ENCODE assay signal across 9 cellular contexts in the genomic region with DNA sequence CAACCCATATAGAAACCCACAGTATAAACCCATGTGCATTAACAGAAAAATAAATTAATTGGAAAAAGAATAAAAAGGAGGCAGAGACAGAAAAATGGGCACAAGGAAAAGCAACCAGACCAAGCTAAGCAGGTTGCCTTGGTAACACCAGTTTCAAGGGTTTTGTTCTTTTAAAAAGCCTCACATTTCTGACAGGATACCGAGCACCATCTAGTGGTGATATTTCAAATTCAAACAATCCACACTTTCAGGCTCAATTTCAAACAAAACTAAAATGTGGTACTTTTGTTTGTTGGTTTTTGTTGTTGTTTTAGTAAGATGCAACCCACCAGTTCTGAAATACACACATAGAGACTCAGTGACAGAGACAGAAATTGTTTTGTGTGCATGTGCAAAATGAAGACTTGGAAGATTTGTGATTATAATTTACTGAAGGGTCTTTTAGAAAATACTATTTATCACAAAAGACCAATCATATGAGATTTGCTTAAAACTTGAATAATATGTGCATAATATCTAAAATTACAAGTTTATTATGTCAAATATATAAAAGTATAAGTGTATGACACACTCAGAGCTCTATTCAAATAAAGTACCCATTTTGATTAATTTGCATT.
DNase-seq lines count a peak whose midpoint lies in the region; ATAC-seq and TF ChIP-seq lines count a peak whose summit lies in the region.
"Had no signal": no experiment of that assay in that cellular context is flagged by ENCODE, and none has a peak within 500 bp of the region (broad histone marks: within the 10 kb centered on the region; RNA-seq: fewer than 3 reads in every experiment).

No MANE protein-coding gene starts in this region.

- H3K27ac Mint-ChIP-seq in GM23338, result no peak overlapping the region

- CTCF ChIA-PET in PC-9 (lab: Charles Lee), result no interaction called here

- H3K4me2 ChIP-seq in GM23338 (no peak overlapping the region), PC-9 (no peak overlapping the region)
- H3K4me2 ChIP-seq: BLaER1 had no signal

- H3K79me2 ChIP-seq in GM23338 (replicated peaks; ENCODE audit: insufficient read depth), result no peaks in the 10 kb centered on the region
- no peaks in the 10 kb centered on the region for H3K79me2 ChIP-seq in PC-9 (ENCODE audit: low read depth)

- H3K4me1 ChIP-seq in GM23338 (ENCODE audit: insufficient read depth) (no peaks in the 10 kb centered on the region), PC-9 (replicated peaks; ENCODE audit: insufficient read depth) (no peaks in the 10 kb centered on the region), esophagus muscularis mucosa (no peaks in the 10 kb centered on the region), psoas muscle (no peaks in the 10 kb centered on the region)
- H3K4me1 ChIP-seq: BLaER1 had no signal

- intact Hi-C loops in PC-9 (cut with micrococcal nuclease; ENCODE audit: unreplicated experiment) (loop anchor here (10.0 kb wide), 1 partner anchor 363 kb away; no protein-coding TSS in a partner anchor), esophagus muscularis mucosa (cut with DNase I) (no loop called here), psoas muscle (cut with DNase I) (no loop called here)

- H3K4me3 Mint-ChIP-seq in GM23338, result no peak overlapping the region

- no peaks in the 10 kb centered on the region for H3K27me3 ChIP-seq in GM23338 (ENCODE audit: insufficient read depth)
- H3K27me3 ChIP-seq in PC-9 (ENCODE audit: insufficient read depth, low read depth), result no peaks in the 10 kb centered on the region
- H3K27me3 ChIP-seq in esophagus muscularis mucosa, result no peaks in the 10 kb centered on the region
- no peaks in the 10 kb centered on the region for H3K27me3 ChIP-seq in psoas muscle (ENCODE audit: insufficient read depth in 3 of 3, low read length in 2 of 3)
- H3K27me3 ChIP-seq: BLaER1 had no signal

- no peaks in the 10 kb centered on the region for H3K9me2 ChIP-seq in GM23338 (ENCODE audit: insufficient read depth)
- H3K9me2 ChIP-seq in PC-9 (ENCODE audit: insufficient read depth), result no peaks in the 10 kb centered on the region

- H3K27me3 Mint-ChIP-seq in GM23338 (ENCODE audit: insufficient read depth, low read depth, poor library complexity), result no peaks in the 10 kb centered on the region

- ATAC-seq in GM23338, result peak; percentile 46
- ATAC-seq in psoas muscle, result no peak

- H3K9me3 ChIP-seq in PC-9 (ENCODE audit: insufficient read depth, low read depth) (no peaks in the 10 kb centered on the region), esophagus muscularis mucosa (no peaks in the 10 kb centered on the region), psoas muscle (no peaks in the 10 kb centered on the region)
- H3K9me3 ChIP-seq: BLaER1 had no signal

- 0% methylated on average over 1 of the region's 1 CpG for WGBS in esophagus muscularis mucosa
- WGBS in psoas muscle, 3 donors, result 0 to 2% (median 0%) methylated on average over 1 of the region's 1 CpG

- TF ChIP-seq CTCF in GM23338 (conservative IDR thresholded peaks at IDR 0.05; ENCODE audit: low read depth in 2 of 2), result peak; percentile 77 to 86
- TF ChIP-seq CTCF in PC-9 (conservative IDR thresholded peaks at IDR 0.05), result peak; percentile 75
- TF ChIP-seq CTCF in esophagus muscularis mucosa (IDR thresholded peaks at IDR 0.05), result peak; percentile 37 to 62 (median 55)
- peak; percentile 27 for TF ChIP-seq CTCF in psoas muscle (IDR thresholded peaks at IDR 0.05)

- no peaks in the 10 kb centered on the region for H3K9me3 Mint-ChIP-seq in GM23338

- DNase-seq in NCI-H2081 (lab: John Stamatoyannopoulos, UW) (peak; percentile 70 to 72), NCI-H2081 treated with DMSO at 0.1 percent for 48 hours (lab: John Stamatoyannopoulos, UW) (no peak), GM23338 (ENCODE audit: low spot score) (peak; percentile 85), KG1 (lab: John Stamatoyannopoulos, UW) (peak; percentile 10), PC-9 (no peak), esophagus muscularis mucosa (ENCODE audit: extremely low spot score) (no peak), psoas muscle (no peak)
- DNase-seq in stimulated activated CD4-positive, alpha-beta T cell treated with anti-CD3 and anti-CD28 coated beads, Interleukin-12 subunit alpha, Interleukin-12 subunit beta, amount 100 ng/mL, for 4 hours, result no peak

- no peak overlapping the region for H3K27ac ChIP-seq in GM23338 (ENCODE audit: low read depth)
- no peak overlapping the region for H3K27ac ChIP-seq in PC-9
- H3K27ac ChIP-seq in esophagus muscularis mucosa (replicated peaks in 1 of 4), result no peak overlapping the region
- no peak overlapping the region for H3K27ac ChIP-seq in psoas muscle
- H3K27ac ChIP-seq: BLaER1 had no signal

- TF ChIP-seq POLR2A in esophagus muscularis mucosa (IDR thresholded peaks at IDR 0.05; ENCODE audit: low read depth), result no peak

- no peaks in the 10 kb centered on the region for H4K20me1 ChIP-seq in GM23338 (replicated peaks; ENCODE audit: insufficient read depth)
- H4K20me1 ChIP-seq in PC-9 (ENCODE audit: insufficient read depth), result no peaks in the 10 kb centered on the region
- H4K20me1 ChIP-seq: BLaER1 had no signal

- H3F3A ChIP-seq in GM23338 (replicated peaks; ENCODE audit: low read depth) (no peaks in the 10 kb centered on the region), PC-9 (ENCODE audit: insufficient read depth, low read depth) (no peaks in the 10 kb centered on the region)

- peaks cover 2% of the 10 kb centered on the region; the same call in 2 of the 3 replicates for H3K4me1 Mint-ChIP-seq in GM23338

- TF ChIP-seq EP300 in esophagus muscularis mucosa (IDR thresholded peaks at IDR 0.05), result no peak

- no TSS peak for BruUV-seq in PC-9 (replicated peaks; lab: Mats Ljungman, UMichigan)

- H3K36me3 ChIP-seq in GM23338 (ENCODE audit: insufficient read depth), result no peaks in the 10 kb centered on the region
- H3K36me3 ChIP-seq in PC-9 (ENCODE audit: low read depth), result no peaks in the 10 kb centered on the region
- H3K36me3 ChIP-seq in esophagus muscularis mucosa, result no peaks in the 10 kb centered on the region
- no peaks in the 10 kb centered on the region for H3K36me3 ChIP-seq in psoas muscle (ENCODE audit: insufficient read depth in 1 of 2, low read depth in 1 of 2)
- H3K36me3 ChIP-seq: BLaER1 had no signal

- POLR2A ChIA-PET in PC-9 (lab: Charles Lee; ENCODE audit: unreplicated experiment), result no interaction called here

- H3K36me3 Mint-ChIP-seq in GM23338 (ENCODE audit: low read depth), result no peaks in the 10 kb centered on the region

- no peak overlapping the region for H2AFZ ChIP-seq in GM23338
- H2AFZ ChIP-seq in PC-9, result no peak overlapping the region

- H3K4me3 ChIP-seq in GM23338, result no peak overlapping the region
- no peak overlapping the region for H3K4me3 ChIP-seq in PC-9
- H3K4me3 ChIP-seq in esophagus muscularis mucosa, result no peak overlapping the region
- no peak overlapping the region for H3K4me3 ChIP-seq in psoas muscle
- H3K4me3 ChIP-seq: BLaER1 had no signal

TF ChIP-seq in GM23338, 12 proteins besides CTCF, POLR2A, EP300 and RAD21 (continues in another document):
- TF ChIP-seq CREB1 (CRISPR knock-in tag; IDR thresholded peaks at IDR 0.05; ENCODE audit: low read depth) (no peak), POLR2AphosphoS5 (IDR thresholded peaks at IDR 0.05; ENCODE audit: low read depth) (no peak), EZH2 (IDR thresholded peaks at IDR 0.05; ENCODE audit: low read depth, unreplicated experiment) (no peak), REST (IDR thresholded peaks at IDR 0.05; ENCODE audit: unreplicated experiment) (no peak), STAT1 (IDR thresholded peaks at IDR 0.05; ENCODE audit: unreplicated experiment) (no peak), ZNF114 (CRISPR knock-in tag; IDR thresholded peaks at IDR 0.05) (no peak), ETS1 (IDR thresholded peaks at IDR 0.05) (no peak), JUNB (IDR thresholded peaks at IDR 0.05; ENCODE audit: unreplicated experiment) (no peak), EZH2phosphoT487 (IDR thresholded peaks at IDR 0.05; ENCODE audit: unreplicated experiment) (no peak), ZNF331 (CRISPR knock-in tag; IDR thresholded peaks at IDR 0.05; ENCODE audit: low read depth) (no peak), NANOG (IDR thresholded peaks at IDR 0.05; ENCODE audit: borderline replicate concordance) (no peak)

Comparison
In these comparisons a context has a peak if more than half of its experiments do, and no peak if none do; other contexts are left out.
1. DNase-seq: peak in NCI-H2081 (2 of 2), GM23338 (single experiment) and KG1 (single experiment); none in NCI-H2081 treated with DMSO at 0.1 percent for 48 hours (single experiment), PC-9 (0 of 2), esophagus muscularis mucosa (single experiment), psoas muscle (0 of 2) and stimulated activated CD4-positive, alpha-beta T cell treated with anti-CD3 and anti-CD28 coated beads, Interleukin-12 subunit alpha, Interleukin-12 subunit beta, amount 100 ng/mL, for 4 hours (single experiment).
2. CTCF ChIP-seq: peak in every context shown above with its lines; median percentile 82 in GM23338; 75 in PC-9; 55 in esophagus muscularis mucosa; 27 in psoas muscle.